Comparison of ENCODE assay signal across 8 cellular contexts in the genomic region with DNA sequence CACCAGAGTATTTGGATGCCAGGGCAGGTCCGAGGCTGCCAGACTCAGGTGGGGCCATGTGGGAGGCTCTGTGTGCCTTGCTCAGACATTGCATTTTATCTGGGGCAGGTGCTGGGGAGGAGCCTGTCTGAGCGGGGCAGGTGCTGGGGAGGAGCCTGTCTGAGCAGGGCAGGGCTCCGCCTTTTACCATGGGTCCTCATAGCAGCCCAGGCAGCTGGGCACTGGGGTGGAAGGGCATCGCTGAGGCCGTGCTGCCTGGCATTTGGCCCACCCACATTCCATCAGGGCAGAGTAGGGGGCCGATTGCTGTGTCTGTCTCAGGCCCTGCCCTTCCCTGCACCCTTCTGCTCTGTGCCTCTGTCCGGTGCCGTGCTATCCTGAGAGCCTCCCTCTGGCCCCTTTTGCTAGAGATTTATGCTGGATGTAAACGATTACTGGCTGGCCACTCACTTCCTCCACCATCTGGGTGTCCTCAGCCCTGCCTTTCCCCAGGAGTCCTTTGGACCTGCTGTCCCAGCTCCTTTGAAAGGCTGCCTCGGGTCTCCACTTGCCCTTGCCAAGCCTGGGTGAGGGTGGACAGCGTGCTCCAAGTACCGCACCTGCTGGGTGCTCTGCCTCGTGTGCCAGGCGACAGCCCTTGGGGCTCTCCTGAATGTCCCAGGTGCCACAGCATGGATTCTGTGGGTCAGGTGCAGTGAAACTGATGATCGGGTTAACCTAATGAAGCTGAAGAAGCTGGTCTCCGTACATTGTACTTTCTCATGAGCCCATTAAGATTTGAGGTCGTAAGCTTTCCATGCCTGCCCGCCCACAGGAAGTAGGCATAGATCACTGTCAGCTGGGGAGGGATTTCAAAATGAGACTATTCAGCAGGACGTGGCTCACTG.
DNase-seq lines count a peak whose midpoint lies in the region; ATAC-seq and TF ChIP-seq lines count a peak whose summit lies in the region.

No MANE protein-coding gene starts in this region.

- no peaks in the 10 kb centered on the region for H3K27me3 Mint-ChIP-seq in activated naive CD4-positive, alpha-beta T cell treated with anti-CD3 and anti-CD28 coated beads, Interleukin-2, amount 50 U/mL, for 24 hours
- H3K27me3 Mint-ChIP-seq in stimulated activated memory B cell treated with anti-CD40 and anti-IgM and Interleukin-4, amounts not matched to agents 10 μg/mL and 1 μg/mL and 100 μg/mL, for 72 hours: no peaks in the 10 kb centered on the region

- no peak for TF ChIP-seq CTCF in fibroblast of villous mesenchyme (IDR thresholded peaks at IDR 0.05; ENCODE audit: insufficient read depth, low read depth, low read length)

- peaks cover 42% of the 10 kb centered on the region for H3K4me1 Mint-ChIP-seq in activated naive CD4-positive, alpha-beta T cell treated with anti-CD3 and anti-CD28 coated beads, Interleukin-2, amount 50 U/mL, for 24 hours
- H3K4me1 Mint-ChIP-seq in stimulated activated memory B cell treated with anti-CD40 and anti-IgM and Interleukin-4, amounts not matched to agents 10 μg/mL and 1 μg/mL and 100 μg/mL, for 72 hours: peaks cover 84% of the 10 kb centered on the region

- no peaks in the 10 kb centered on the region for H3K9me3 Mint-ChIP-seq in activated naive CD4-positive, alpha-beta T cell treated with anti-CD3 and anti-CD28 coated beads, Interleukin-2, amount 50 U/mL, for 24 hours
- H3K9me3 Mint-ChIP-seq in stimulated activated memory B cell treated with anti-CD40 and anti-IgM and Interleukin-4, amounts not matched to agents 10 μg/mL and 1 μg/mL and 100 μg/mL, for 72 hours: no peaks in the 10 kb centered on the region

- no peak for DNase-seq in activated naive CD4-positive, alpha-beta T cell treated with Interleukin-2 at 50 U/mL for 16 hours
- DNase-seq in NOMO-1 treated with DMSO at 0.1 percent for 48 hours (lab: John Stamatoyannopoulos, UW; ENCODE audit: unreplicated experiment) (peak; percentile 80), fibroblast of villous mesenchyme (ENCODE audit: low read depth) (peak; percentile 81), H4 (ENCODE audit: low spot score) (no peak)

- no peak overlapping the region for H3K4me3 Mint-ChIP-seq in activated naive CD4-positive, alpha-beta T cell treated with anti-CD3 and anti-CD28 coated beads, Interleukin-2, amount 50 U/mL, for 24 hours
- H3K4me3 Mint-ChIP-seq in stimulated activated memory B cell treated with anti-CD40 and anti-IgM and Interleukin-4, amounts not matched to agents 10 μg/mL and 1 μg/mL and 100 μg/mL, for 72 hours: no peak overlapping the region

- no peak overlapping the region for H3K4me3 ChIP-seq in fibroblast of villous mesenchyme (ENCODE audit: low read depth, low read length)

- ATAC-seq in stimulated activated memory B cell treated with anti-CD40 and anti-IgM and Interleukin-4, amounts not matched to agents 10 μg/mL and 1 μg/mL and 100 μg/mL, for 72 hours: no peak
- ATAC-seq in GM18870 (IDR thresholded peaks at IDR 0.05; ENCODE audit: unreplicated experiment) (no peak), HG02840 (IDR thresholded peaks at IDR 0.05; ENCODE audit: low FRiP score, unreplicated experiment) (no peak)

- H3K27ac Mint-ChIP-seq in activated naive CD4-positive, alpha-beta T cell treated with anti-CD3 and anti-CD28 coated beads, Interleukin-2, amount 50 U/mL, for 24 hours: peak overlapping the region; percentile 83
- H3K27ac Mint-ChIP-seq in stimulated activated memory B cell treated with anti-CD40 and anti-IgM and Interleukin-4, amounts not matched to agents 10 μg/mL and 1 μg/mL and 100 μg/mL, for 72 hours: peak overlapping the region; percentile 48

- H3K36me3 Mint-ChIP-seq in activated naive CD4-positive, alpha-beta T cell treated with anti-CD3 and anti-CD28 coated beads, Interleukin-2, amount 50 U/mL, for 24 hours: no peaks in the 10 kb centered on the region
- H3K36me3 Mint-ChIP-seq in stimulated activated memory B cell treated with anti-CD40 and anti-IgM and Interleukin-4, amounts not matched to agents 10 μg/mL and 1 μg/mL and 100 μg/mL, for 72 hours: peaks cover 39% of the 10 kb centered on the region

Comparison
In these comparisons a context has a peak if more than half of its experiments do, and no peak if none do; other contexts are left out.
1. DNase-seq: peak in NOMO-1 treated with DMSO at 0.1 percent for 48 hours (single experiment) and fibroblast of villous mesenchyme (single experiment); none in activated naive CD4-positive, alpha-beta T cell treated with Interleukin-2 at 50 U/mL for 16 hours (single experiment) and H4 (single experiment).